Comparison of ENCODE assay signal across 1 cellular context in the genomic region with DNA sequence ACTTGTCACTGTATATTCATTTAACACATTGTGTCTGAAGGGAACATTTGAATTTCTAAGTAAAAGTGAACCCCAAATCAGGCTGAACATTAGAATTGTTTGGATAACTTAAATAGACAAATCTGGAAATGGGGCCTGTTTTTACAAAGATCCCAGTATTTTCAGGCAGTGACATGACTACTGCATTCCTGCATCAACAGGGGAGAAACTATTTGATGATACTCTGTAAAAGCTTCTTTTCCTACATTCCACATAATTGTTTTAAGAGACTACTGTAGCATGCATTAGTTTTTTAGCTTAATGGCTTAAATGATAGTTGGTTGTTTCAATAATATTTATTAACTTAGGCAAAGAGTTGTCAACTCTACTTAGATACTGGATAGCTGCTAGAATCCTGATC.
TF ChIP-seq lines count a peak whose summit lies in the region.

No MANE protein-coding gene starts in this region.

TF ChIP-seq in GM23338, 12 proteins besides CTCF, POLR2A, EP300 and RAD21 (continued from another document):
- TF ChIP-seq, protein P1, sequence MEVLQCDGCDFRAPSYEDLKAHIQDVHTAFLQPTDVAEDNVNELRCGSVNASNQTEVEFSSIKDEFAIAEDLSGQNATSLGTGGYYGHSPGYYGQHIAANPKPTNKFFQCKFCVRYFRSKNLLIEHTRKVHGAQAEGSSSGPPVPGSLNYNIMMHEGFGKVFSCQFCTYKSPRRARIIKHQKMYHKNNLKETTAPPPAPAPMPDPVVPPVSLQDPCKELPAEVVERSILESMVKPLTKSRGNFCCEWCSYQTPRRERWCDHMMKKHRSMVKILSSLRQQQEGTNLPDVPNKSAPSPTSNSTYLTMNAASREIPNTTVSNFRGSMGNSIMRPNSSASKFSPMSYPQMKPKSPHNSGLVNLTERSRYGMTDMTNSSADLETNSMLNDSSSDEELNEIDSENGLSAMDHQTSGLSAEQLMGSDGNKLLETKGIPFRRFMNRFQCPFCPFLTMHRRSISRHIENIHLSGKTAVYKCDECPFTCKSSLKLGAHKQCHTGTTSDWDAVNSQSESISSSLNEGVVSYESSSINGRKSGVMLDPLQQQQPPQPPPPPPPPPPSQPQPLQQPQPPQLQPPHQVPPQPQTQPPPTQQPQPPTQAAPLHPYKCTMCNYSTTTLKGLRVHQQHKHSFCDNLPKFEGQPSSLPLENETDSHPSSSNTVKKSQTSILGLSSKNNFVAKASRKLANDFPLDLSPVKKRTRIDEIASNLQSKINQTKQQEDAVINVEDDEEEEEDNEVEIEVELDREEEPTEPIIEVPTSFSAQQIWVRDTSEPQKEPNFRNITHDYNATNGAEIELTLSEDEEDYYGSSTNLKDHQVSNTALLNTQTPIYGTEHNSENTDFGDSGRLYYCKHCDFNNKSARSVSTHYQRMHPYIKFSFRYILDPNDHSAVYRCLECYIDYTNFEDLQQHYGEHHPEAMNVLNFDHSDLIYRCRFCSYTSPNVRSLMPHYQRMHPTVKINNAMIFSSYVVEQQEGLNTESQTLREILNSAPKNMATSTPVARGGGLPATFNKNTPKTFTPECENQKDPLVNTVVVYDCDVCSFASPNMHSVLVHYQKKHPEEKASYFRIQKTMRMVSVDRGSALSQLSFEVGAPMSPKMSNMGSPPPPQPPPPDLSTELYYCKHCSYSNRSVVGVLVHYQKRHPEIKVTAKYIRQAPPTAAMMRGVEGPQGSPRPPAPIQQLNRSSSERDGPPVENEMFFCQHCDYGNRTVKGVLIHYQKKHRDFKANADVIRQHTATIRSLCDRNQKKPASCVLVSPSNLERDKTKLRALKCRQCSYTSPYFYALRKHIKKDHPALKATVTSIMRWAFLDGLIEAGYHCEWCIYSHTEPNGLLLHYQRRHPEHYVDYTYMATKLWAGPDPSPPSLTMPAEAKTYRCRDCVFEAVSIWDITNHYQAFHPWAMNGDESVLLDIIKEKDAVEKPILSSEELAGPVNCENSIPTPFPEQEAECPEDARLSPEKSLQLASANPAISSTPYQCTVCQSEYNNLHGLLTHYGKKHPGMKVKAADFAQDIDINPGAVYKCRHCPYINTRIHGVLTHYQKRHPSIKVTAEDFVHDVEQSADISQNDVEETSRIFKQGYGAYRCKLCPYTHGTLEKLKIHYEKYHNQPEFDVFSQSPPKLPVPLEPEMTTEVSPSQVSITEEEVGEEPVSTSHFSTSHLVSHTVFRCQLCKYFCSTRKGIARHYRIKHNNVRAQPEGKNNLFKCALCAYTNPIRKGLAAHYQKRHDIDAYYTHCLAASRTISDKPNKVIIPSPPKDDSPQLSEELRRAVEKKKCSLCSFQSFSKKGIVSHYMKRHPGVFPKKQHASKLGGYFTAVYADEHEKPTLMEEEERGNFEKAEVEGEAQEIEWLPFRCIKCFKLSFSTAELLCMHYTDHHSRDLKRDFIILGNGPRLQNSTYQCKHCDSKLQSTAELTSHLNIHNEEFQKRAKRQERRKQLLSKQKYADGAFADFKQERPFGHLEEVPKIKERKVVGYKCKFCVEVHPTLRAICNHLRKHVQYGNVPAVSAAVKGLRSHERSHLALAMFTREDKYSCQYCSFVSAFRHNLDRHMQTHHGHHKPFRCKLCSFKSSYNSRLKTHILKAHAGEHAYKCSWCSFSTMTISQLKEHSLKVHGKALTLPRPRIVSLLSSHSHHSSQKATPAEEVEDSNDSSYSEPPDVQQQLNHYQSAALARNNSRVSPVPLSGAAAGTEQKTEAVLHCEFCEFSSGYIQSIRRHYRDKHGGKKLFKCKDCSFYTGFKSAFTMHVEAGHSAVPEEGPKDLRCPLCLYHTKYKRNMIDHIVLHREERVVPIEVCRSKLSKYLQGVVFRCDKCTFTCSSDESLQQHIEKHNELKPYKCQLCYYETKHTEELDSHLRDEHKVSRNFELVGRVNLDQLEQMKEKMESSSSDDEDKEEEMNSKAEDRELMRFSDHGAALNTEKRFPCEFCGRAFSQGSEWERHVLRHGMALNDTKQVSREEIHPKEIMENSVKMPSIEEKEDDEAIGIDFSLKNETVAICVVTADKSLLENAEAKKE (CRISPR knock-in tag; IDR thresholded peaks at IDR 0.05), result no peak
- TF ChIP-seq, protein P2, sequence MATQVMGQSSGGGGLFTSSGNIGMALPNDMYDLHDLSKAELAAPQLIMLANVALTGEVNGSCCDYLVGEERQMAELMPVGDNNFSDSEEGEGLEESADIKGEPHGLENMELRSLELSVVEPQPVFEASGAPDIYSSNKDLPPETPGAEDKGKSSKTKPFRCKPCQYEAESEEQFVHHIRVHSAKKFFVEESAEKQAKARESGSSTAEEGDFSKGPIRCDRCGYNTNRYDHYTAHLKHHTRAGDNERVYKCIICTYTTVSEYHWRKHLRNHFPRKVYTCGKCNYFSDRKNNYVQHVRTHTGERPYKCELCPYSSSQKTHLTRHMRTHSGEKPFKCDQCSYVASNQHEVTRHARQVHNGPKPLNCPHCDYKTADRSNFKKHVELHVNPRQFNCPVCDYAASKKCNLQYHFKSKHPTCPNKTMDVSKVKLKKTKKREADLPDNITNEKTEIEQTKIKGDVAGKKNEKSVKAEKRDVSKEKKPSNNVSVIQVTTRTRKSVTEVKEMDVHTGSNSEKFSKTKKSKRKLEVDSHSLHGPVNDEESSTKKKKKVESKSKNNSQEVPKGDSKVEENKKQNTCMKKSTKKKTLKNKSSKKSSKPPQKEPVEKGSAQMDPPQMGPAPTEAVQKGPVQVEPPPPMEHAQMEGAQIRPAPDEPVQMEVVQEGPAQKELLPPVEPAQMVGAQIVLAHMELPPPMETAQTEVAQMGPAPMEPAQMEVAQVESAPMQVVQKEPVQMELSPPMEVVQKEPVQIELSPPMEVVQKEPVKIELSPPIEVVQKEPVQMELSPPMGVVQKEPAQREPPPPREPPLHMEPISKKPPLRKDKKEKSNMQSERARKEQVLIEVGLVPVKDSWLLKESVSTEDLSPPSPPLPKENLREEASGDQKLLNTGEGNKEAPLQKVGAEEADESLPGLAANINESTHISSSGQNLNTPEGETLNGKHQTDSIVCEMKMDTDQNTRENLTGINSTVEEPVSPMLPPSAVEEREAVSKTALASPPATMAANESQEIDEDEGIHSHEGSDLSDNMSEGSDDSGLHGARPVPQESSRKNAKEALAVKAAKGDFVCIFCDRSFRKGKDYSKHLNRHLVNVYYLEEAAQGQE (IDR thresholded peaks at IDR 0.05; ENCODE audit: unreplicated experiment), result no peak
- no peak for TF ChIP-seq ZNF114 (CRISPR knock-in tag; IDR thresholded peaks at IDR 0.05)
- no peak for TF ChIP-seq ZNF331 (CRISPR knock-in tag; IDR thresholded peaks at IDR 0.05; ENCODE audit: low read depth)
- no peak for TF ChIP-seq EZH2 (IDR thresholded peaks at IDR 0.05; ENCODE audit: low read depth, unreplicated experiment)
- no peak for TF ChIP-seq JUNB (IDR thresholded peaks at IDR 0.05; ENCODE audit: unreplicated experiment)
- TF ChIP-seq STAT1 (IDR thresholded peaks at IDR 0.05; ENCODE audit: unreplicated experiment), result no peak
- TF ChIP-seq POLR2AphosphoS5 (IDR thresholded peaks at IDR 0.05; ENCODE audit: low read depth), result no peak
- TF ChIP-seq NANOG (IDR thresholded peaks at IDR 0.05; ENCODE audit: borderline replicate concordance), result no peak
TF ChIP-seq in GM23338: peak in this region for 0.
